1 cellular context compared by ENCODE assay signal in genomic region chr14:97350415-97350814, GRCh38.
TF ChIP-seq lines count a peak whose summit lies in the region.

No MANE protein-coding gene starts in this region.

TF ChIP-seq in K562, 482 proteins besides CTCF, POLR2A, EP300 and RAD21 (continued from another document):
- TF ChIP-seq ZBTB40 (IDR thresholded peaks at IDR 0.05) = peak; percentile 74
- no peak for TF ChIP-seq ZBTB40 (CRISPR knock-in tag; IDR thresholded peaks at IDR 0.05)
